21 cellular contexts compared by ENCODE assay signal in genomic region chr3:124261301-124261700, GRCh38.
A peak's percentile ranks its signal among the peaks of the same experiment; 100 is the strongest.
DNase-seq lines count a peak whose midpoint lies in the region; ATAC-seq, FAIRE-seq and TF ChIP-seq lines count a peak whose summit lies in the region.
"Had no signal": no experiment of that assay in that cellular context is flagged by ENCODE, and none has a peak within 500 bp of the region (broad histone marks: within the 10 kb centered on the region; RNA-seq: fewer than 3 reads in every experiment).

No MANE protein-coding gene starts in this region.

- H3K9me3 Mint-ChIP-seq in astrocyte (ENCODE audit: unreplicated experiment): no peaks in the 10 kb centered on the region
- H3K9me3 Mint-ChIP-seq: activated T-helper 17 cell treated with anti-CD3 and anti-CD28 coated beads, Interleukin-2, amount 50 U/mL, for 72 hours; immature natural killer cell had no signal

- H3K4me3 ChIP-seq in astrocyte (ENCODE audit: insufficient read depth, low read depth, low read length) (no peak overlapping the region), smooth muscle cell (no peak overlapping the region)
- H3K4me3 ChIP-seq: lung, ovary had no signal

- no peak overlapping the region for H2AFZ ChIP-seq in astrocyte (ENCODE audit: low read depth, low read length)
- H2AFZ ChIP-seq in smooth muscle cell (ENCODE audit: low read depth): no peak overlapping the region

- 51% methylated on average over 2 of the region's 2 CpGs for WGBS in smooth muscle cell (ENCODE audit: low lambda C conversion rate)

- TF ChIP-seq CTCF in astrocyte (IDR thresholded peaks at IDR 0.05; ENCODE audit: insufficient read depth, low read depth, low read length): no peak
- TF ChIP-seq CTCF in smooth muscle cell (IDR thresholded peaks at IDR 0.05; ENCODE audit: borderline replicate concordance, insufficient read depth, poor library complexity, severe bottlenecking): no peak

- H3K36me3 Mint-ChIP-seq in astrocyte (ENCODE audit: low read depth, unreplicated experiment): no peaks in the 10 kb centered on the region
- H3K36me3 Mint-ChIP-seq: immature natural killer cell had no signal

- H3K9me3 ChIP-seq in astrocyte (ENCODE audit: insufficient read depth, low read depth, low read length) (no peaks in the 10 kb centered on the region), smooth muscle cell (replicated peaks; ENCODE audit: low read depth) (no peaks in the 10 kb centered on the region)
- H3K9me3 ChIP-seq: ovary had no signal

- H4K20me1 ChIP-seq in astrocyte (ENCODE audit: insufficient read depth, low read length): no peaks in the 10 kb centered on the region
- H4K20me1 ChIP-seq in smooth muscle cell (ENCODE audit: low read depth): no peaks in the 10 kb centered on the region

- peak overlapping the region; percentile 84 for H3K27ac Mint-ChIP-seq in astrocyte (ENCODE audit: unreplicated experiment)
- H3K27ac Mint-ChIP-seq: activated T-helper 17 cell treated with anti-CD3 and anti-CD28 coated beads, Interleukin-2, amount 50 U/mL, for 72 hours; immature natural killer cell had no signal

- H3K27ac ChIP-seq in astrocyte (ENCODE audit: low read depth, low read length) (peak overlapping the region; percentile 59), smooth muscle cell (ENCODE audit: low read depth) (peak overlapping the region; percentile 92)
- H3K27ac ChIP-seq: ovary had no signal

- H3K4me3 Mint-ChIP-seq in astrocyte (ENCODE audit: unreplicated experiment): no peak overlapping the region
- H3K4me3 Mint-ChIP-seq: activated T-helper 17 cell treated with anti-CD3 and anti-CD28 coated beads, Interleukin-2, amount 50 U/mL, for 72 hours; immature natural killer cell had no signal

- H3F3A ChIP-seq in smooth muscle cell (ENCODE audit: low read depth): peaks cover 19% of the 10 kb centered on the region

- ATAC-seq in HG02852 (IDR thresholded peaks at IDR 0.05; ENCODE audit: unreplicated experiment): no peak
- no peak for ATAC-seq in HG02885 (IDR thresholded peaks at IDR 0.05; ENCODE audit: poor library complexity, unreplicated experiment)
- ATAC-seq in GM21515 (IDR thresholded peaks at IDR 0.05; ENCODE audit: unreplicated experiment): no peak
- ATAC-seq: activated T-helper 17 cell treated with anti-CD3 and anti-CD28 coated beads, Interleukin-2, amount 50 U/mL, for 72 hours; stimulated activated naive CD8-positive, alpha-beta T cell treated with anti-CD3 and anti-CD28 coated beads, Interleukin-15, Interleukin-2, amounts not matched to agents 100 U/mL and 50 U/mL, for 24 hours had no signal

- no peaks in the 10 kb centered on the region for H3K36me3 ChIP-seq in astrocyte (ENCODE audit: insufficient read depth, low read length)
- H3K36me3 ChIP-seq in smooth muscle cell (ENCODE audit: low read depth): no peaks in the 10 kb centered on the region
- H3K36me3 ChIP-seq: ovary had no signal

- H3K4me1 Mint-ChIP-seq in astrocyte (ENCODE audit: low read depth, unreplicated experiment): peaks cover 51% of the 10 kb centered on the region
- H3K4me1 Mint-ChIP-seq: activated T-helper 17 cell treated with anti-CD3 and anti-CD28 coated beads, Interleukin-2, amount 50 U/mL, for 72 hours; immature natural killer cell had no signal

- H3K4me1 ChIP-seq in astrocyte (ENCODE audit: insufficient read depth, low read length) (peaks cover 45% of the 10 kb centered on the region), smooth muscle cell (ENCODE audit: low read depth) (peaks cover 50% of the 10 kb centered on the region)

- FAIRE-seq in astrocyte (lab: Jason Lieb, UNC): no peak

- H3K79me2 ChIP-seq in astrocyte (ENCODE audit: insufficient read depth, low read length): no peaks in the 10 kb centered on the region
- H3K79me2 ChIP-seq in smooth muscle cell (ENCODE audit: low read depth): no peaks in the 10 kb centered on the region

- DNase-seq in Daoy (ENCODE audit: low read depth) (peak; percentile 47), astrocyte (ENCODE audit: low read depth) (peak; percentile 59), islet precursor cell (peak; percentile 56), smooth muscle cell (lab: John Stamatoyannopoulos, UW; ENCODE audit: unreplicated experiment) (no peak), LoVo (ENCODE audit: low spot score) (no peak)
- DNase-seq: activated CD4-positive, alpha-beta T cell treated with anti-CD3 and anti-CD28 coated beads for 4 hours; central memory CD4-positive, alpha-beta T cell; DMS 273 treated with DMSO at 0.1 percent for 48 hours; effector CD4-positive, alpha-beta T cell; head of caudate nucleus; immature natural killer cell; NCI-H1048; NCI-H2081; NCI-H510A; ovary; stimulated activated naive CD8-positive, alpha-beta T cell treated with anti-CD3 and anti-CD28 coated beads, Interleukin-15, Interleukin-2, amounts not matched to agents 100 U/mL and 50 U/mL, for 24 hours had no signal

- H3K27me3 ChIP-seq in astrocyte (ENCODE audit: insufficient read depth, low read length) (no peaks in the 10 kb centered on the region), smooth muscle cell (ENCODE audit: low read depth) (no peaks in the 10 kb centered on the region)
- H3K27me3 ChIP-seq: ovary had no signal

- no peak overlapping the region for H3K9ac ChIP-seq in astrocyte (ENCODE audit: low read length)
- no peak overlapping the region for H3K9ac ChIP-seq in smooth muscle cell (ENCODE audit: low read depth)

- H3K4me2 ChIP-seq in astrocyte (ENCODE audit: low read length) (peak overlapping the region; percentile 55), smooth muscle cell (peak overlapping the region; percentile 32)

- H3K27me3 Mint-ChIP-seq in astrocyte (ENCODE audit: low read depth, unreplicated experiment): no peaks in the 10 kb centered on the region

Comparison
In these comparisons a context has a peak if more than half of its experiments do, and no peak if none do; other contexts are left out.
1. DNase-seq: peak in Daoy (single experiment), astrocyte (single experiment) and islet precursor cell (single experiment); none in smooth muscle cell (single experiment) and LoVo (single experiment).